In genomic region chr2:84889332-84889731, GRCh38 we compare ENCODE assay signal across 9 cellular contexts. TPM values are rescaled to one million over a fixed set of nuclear protein-coding genes. Genes with fewer than 3 reads are reported as not detected.
DNase-seq lines count a peak whose midpoint lies in the region; ATAC-seq and TF ChIP-seq lines count a peak whose summit lies in the region.
"Had no signal": no experiment of that assay in that cellular context is flagged by ENCODE, and none has a peak within 500 bp of the region (broad histone marks: within the 10 kb centered on the region; RNA-seq: fewer than 3 reads in every experiment).

No MANE protein-coding gene starts in this region.

- peak overlapping the region; percentile 84 for H3K9ac ChIP-seq in adipocyte (ENCODE audit: low read length)

- no peak overlapping the region for H3K4me3 Mint-ChIP-seq in mesothelial cell of epicardium

- H3K36me3 Mint-ChIP-seq in mesothelial cell of epicardium = no peaks in the 10 kb centered on the region

- H2AFZ ChIP-seq in osteoblast (ENCODE audit: low read length) = peak overlapping the region; percentile 95

- no peaks in the 10 kb centered on the region for H3K27me3 ChIP-seq in adipocyte (replicated peaks; ENCODE audit: control insufficient read depth, insufficient read depth, low read length)
- H3K27me3 ChIP-seq in osteoblast (ENCODE audit: insufficient read depth, low read length) = no peaks in the 10 kb centered on the region

- TF ChIP-seq CTCF in osteoblast (IDR thresholded peaks at IDR 0.05; ENCODE audit: extremely low read depth, low read depth, low read length) (no peak), mesothelial cell of epicardium (IDR thresholded peaks at IDR 0.05; ENCODE audit: unreplicated experiment) (no peak)

- peak; percentile 9 for ATAC-seq in HG03039 (IDR thresholded peaks at IDR 0.05; ENCODE audit: unreplicated experiment)
- ATAC-seq in HG02623 (IDR thresholded peaks at IDR 0.05; ENCODE audit: unreplicated experiment) = no peak

- DNase-seq in adipocyte (ENCODE audit: low read depth) (no peak), osteoblast (ENCODE audit: insufficient read length, low spot score, missing footprints) (no peak), mesothelial cell of epicardium (ENCODE audit: low spot score in 2 of 2, unreplicated experiment in 2 of 2) (no peak), A172 (ENCODE audit: low spot score) (no peak), NCI-H1930 (lab: John Stamatoyannopoulos, UW) (no peak)
- DNase-seq: NCI-H1092 had no signal

- H3K9me3 Mint-ChIP-seq in mesothelial cell of epicardium = no peaks in the 10 kb centered on the region

- H3K4me3 ChIP-seq in GM08714 (ENCODE audit: low read length) = peak overlapping the region; percentile 27; the same call in 1 of the 2 replicates
- H3K4me3 ChIP-seq in adipocyte (ENCODE audit: low read length) = peak overlapping the region; percentile 71
- H3K4me3 ChIP-seq in osteoblast (ENCODE audit: insufficient read depth, low read length) = peak overlapping the region; percentile 47

- H3K36me3 ChIP-seq in adipocyte (ENCODE audit: control insufficient read depth, insufficient read depth, low read length, severe bottlenecking) (no peaks in the 10 kb centered on the region), osteoblast (ENCODE audit: insufficient read depth, low read length) (no peaks in the 10 kb centered on the region)

- H3K4me2 ChIP-seq in osteoblast (ENCODE audit: insufficient read depth, low read length) = peak overlapping the region; percentile 79

- no peaks in the 10 kb centered on the region for H3K79me2 ChIP-seq in osteoblast (ENCODE audit: insufficient read depth, low read length)

- H3K4me1 ChIP-seq in adipocyte (ENCODE audit: control insufficient read depth, insufficient read depth, low read length) (peaks cover 18% of the 10 kb centered on the region), osteoblast (ENCODE audit: insufficient read depth, low read length) (peaks cover 16% of the 10 kb centered on the region)

- H3K4me1 Mint-ChIP-seq in mesothelial cell of epicardium = peaks cover 8% of the 10 kb centered on the region

- peaks cover 15% of the 10 kb centered on the region for H3K27me3 Mint-ChIP-seq in mesothelial cell of epicardium (ENCODE audit: low read depth)

- no peaks in the 10 kb centered on the region for H4K20me1 ChIP-seq in osteoblast (ENCODE audit: insufficient read depth, low read length)

- H3K27ac Mint-ChIP-seq in mesothelial cell of epicardium = no peak overlapping the region

- H3K9me3 ChIP-seq in adipocyte (ENCODE audit: control insufficient read depth, low read length) (no peaks in the 10 kb centered on the region), osteoblast (ENCODE audit: low read depth, low read length) (no peaks in the 10 kb centered on the region)

- H3K27ac ChIP-seq in osteoblast (ENCODE audit: low read depth, low read length) = peak overlapping the region; percentile 88

RNA-seq across cellular contexts. Expression of gene TRABD2A, which starts 8.4 kb away (rescaled TPM):
- total RNA-seq in osteoblast = 2.9 and 3.5 TPM in 2 replicates
- 0.45 to 0.55 TPM (median 0.45 TPM) in 3 replicates for total RNA-seq in mesothelial cell of epicardium
- total RNA-seq in A172 (2014; rRNA removed; shearing (Covaris generic)) = 10.6 and 12.6 TPM in 2 replicates

RNA-seq across cellular contexts. Expression of gene TMSB10, which starts 16.1 kb away (rescaled TPM):
- total RNA-seq in osteoblast (3,633 and 4,065 TPM in 2 replicates), mesothelial cell of epicardium (1,288 to 1,313 TPM (median 1,289 TPM) in 3 replicates)
- 8,628 and 10,596 TPM in 2 replicates for total RNA-seq in A172 (2014; rRNA removed; shearing (Covaris generic))
